18 cellular contexts compared by ENCODE assay signal in genomic region chr20:53576586-53577318, GRCh38. TPM values are rescaled to one million over a fixed set of nuclear protein-coding genes. Genes with fewer than 3 reads are reported as not detected.
DNase-seq lines count a peak whose midpoint lies in the region; ATAC-seq and TF ChIP-seq lines count a peak whose summit lies in the region.
"Had no signal": no experiment of that assay in that cellular context is flagged by ENCODE, and none has a peak within 500 bp of the region (broad histone marks: within the 10 kb centered on the region; RNA-seq: fewer than 3 reads in every experiment).

No MANE protein-coding gene starts in this region.

- H3K4me2 ChIP-seq in HCT116 (ENCODE audit: low read length), result no peak overlapping the region
- H3K4me2 ChIP-seq: hepatocyte had no signal

- no peak overlapping the region for H2AFZ ChIP-seq in HCT116 (ENCODE audit: low read depth, low read length, poor library complexity, severe bottlenecking)
- H2AFZ ChIP-seq: hepatocyte had no signal

- TF ChIP-seq POLR2A in HCT116 (IDR thresholded peaks at IDR 0.05; ENCODE audit: borderline replicate concordance, extremely low read depth, insufficient read depth, insufficient read length), result no peak

- peaks cover 100% of the 10 kb centered on the region for H3K79me2 ChIP-seq in HCT116 (ENCODE audit: insufficient read depth, low read length)

- peaks cover 17 to 25% of the 10 kb centered on the region in 2 experiments for H3K4me1 ChIP-seq in HCT116 (ENCODE audit: control insufficient read depth in 1 of 2, insufficient read depth in 2 of 2, low read length in 2 of 2)
- peaks cover 41% of the 10 kb centered on the region in 2 experiments for H3K4me1 ChIP-seq in neutrophil (ENCODE audit: control insufficient read depth in 1 of 2, insufficient read depth in 1 of 2, low read depth in 1 of 2, low read length in 1 of 2)

- ATAC-seq in HCT116, result no peak
- ATAC-seq in GM21515 (IDR thresholded peaks at IDR 0.05; ENCODE audit: unreplicated experiment), result no peak
- ATAC-seq: Right ventricle myocardium inferior had no signal

- H3K9me3 Mint-ChIP-seq in activated T-cell treated with anti-CD3 and anti-CD28 coated beads, Interleukin-2, amount 50 U/mL, for 24 hours, result no peaks in the 10 kb centered on the region
- no peaks in the 10 kb centered on the region for H3K9me3 Mint-ChIP-seq in activated T-helper 2 cell treated with anti-CD3 and anti-CD28 coated beads, Interferon-gamma antibody, Interleukin-2, Interleukin-4, amounts not matched to agents 10 μg/mL and 5 μg/mL and 100 μg/mL, durations not matched to agents 14 hours and 24 hours and 36 hours

- peaks cover 98% of the 10 kb centered on the region for H3K36me3 Mint-ChIP-seq in activated T-cell treated with anti-CD3 and anti-CD28 coated beads, Interleukin-2, amount 50 U/mL, for 24 hours (ENCODE audit: low read depth)
- peaks cover 92% of the 10 kb centered on the region for H3K36me3 Mint-ChIP-seq in activated T-helper 2 cell treated with anti-CD3 and anti-CD28 coated beads, Interferon-gamma antibody, Interleukin-2, Interleukin-4, amounts not matched to agents 10 μg/mL and 5 μg/mL and 100 μg/mL, durations not matched to agents 14 hours and 24 hours and 36 hours (ENCODE audit: low read depth)

- H3K36me3 ChIP-seq in HCT116 (ENCODE audit: control insufficient read depth in 1 of 2, insufficient read depth in 2 of 2, low read length in 2 of 2) (peaks cover 52 to 53% of the 10 kb centered on the region in 2 experiments), neutrophil (peaks cover 89% of the 10 kb centered on the region)
- H3K36me3 ChIP-seq: uterus had no signal

- H3K27me3 ChIP-seq in HCT116 (ENCODE audit: insufficient read depth, low read length), result no peaks in the 10 kb centered on the region
- H3K27me3 ChIP-seq in neutrophil, result no peaks in the 10 kb centered on the region
- H3K27me3 ChIP-seq: hepatocyte, MG63, stomach, uterus had no signal

- no peaks in the 10 kb centered on the region for H4K20me1 ChIP-seq in HCT116 (ENCODE audit: insufficient read depth)

- DNase-seq in activated T-cell treated with anti-CD3 and anti-CD28 coated beads, Interleukin-2, amount 50 U/mL, for 24 hours, result no peak
- no peak for DNase-seq in activated T-cell treated with anti-CD3 and anti-CD28 coated beads, Interleukin-2, amount 50 U/mL, for 48 hours
- DNase-seq in HCT116 (ENCODE audit: low read depth, low spot score) (no peak), globus pallidus (ENCODE audit: low spot score) (no peak)
- no peak for DNase-seq in activated T-helper 2 cell treated with anti-CD3 and anti-CD28 coated beads, Interferon-gamma antibody, Interleukin-2, Interleukin-4, amounts not matched to agents 10 μg/mL and 5 μg/mL and 100 μg/mL, durations not matched to agents 14 hours and 24 hours and 36 hours (ENCODE audit: low spot score)
- DNase-seq in activated effector memory CD4-positive, alpha-beta T cell treated with Interleukin-2 at 50 U/mL for 16 hours, result no peak
- DNase-seq: activated CD4-positive, CD25-positive, alpha-beta regulatory T cell; aorta; islet precursor cell; MG63; NCI-H187; NCI-H446; uterus had no signal

- TF ChIP-seq RAD21 in HCT116 (IDR thresholded peaks at IDR 0.05; ENCODE audit: low read depth), result no peak

- H3K9ac ChIP-seq in HCT116 (ENCODE audit: low read length), result no peak overlapping the region

- no peaks in the 10 kb centered on the region for H3K27me3 Mint-ChIP-seq in activated T-cell treated with anti-CD3 and anti-CD28 coated beads, Interleukin-2, amount 50 U/mL, for 24 hours
- no peaks in the 10 kb centered on the region for H3K27me3 Mint-ChIP-seq in activated T-helper 2 cell treated with anti-CD3 and anti-CD28 coated beads, Interferon-gamma antibody, Interleukin-2, Interleukin-4, amounts not matched to agents 10 μg/mL and 5 μg/mL and 100 μg/mL, durations not matched to agents 14 hours and 24 hours and 36 hours (ENCODE audit: low read depth)

- H3K9me2 ChIP-seq in HCT116 (ENCODE audit: insufficient read depth), result no peaks in the 10 kb centered on the region

- RAD21 ChIA-PET in HCT116 (lab: Charles Lee; ENCODE audit: low non-redundant PET in 1 of 2, low total read pairs in 2 of 2, uncharacterized antibody in 2 of 2, unreplicated experiment in 2 of 2), result no interaction called here

- TSS peak; percentile 9 for BruUV-seq in HCT116 (replicated peaks; lab: Mats Ljungman, UMichigan)

- TF ChIP-seq CTCF in HCT116 (IDR thresholded peaks at IDR 0.05 in 2 of 3, conservative IDR thresholded peaks at IDR 0.05 in 1 of 3; ENCODE audit: borderline replicate concordance in 1 of 3, insufficient read depth in 1 of 3, low read depth in 2 of 3, low read length in 2 of 3), result no peak
- TF ChIP-seq CTCF in neutrophil (IDR thresholded peaks at IDR 0.05), result no peak

- H3K9me3 ChIP-seq in HCT116 (ENCODE audit: control insufficient read depth in 1 of 2, insufficient read depth in 1 of 2, low read depth in 1 of 2, low read length in 2 of 2) (no peaks in the 10 kb centered on the region), neutrophil (no peaks in the 10 kb centered on the region)
- H3K9me3 ChIP-seq: MG63, stomach, uterus had no signal

- POLR2A ChIA-PET in HCT116 (lab: Charles Lee), result no interaction called here

- CTCF ChIA-PET in HCT116 (lab: Charles Lee), result no interaction called here

- peak overlapping the region; percentile 94 for H3K27ac Mint-ChIP-seq in activated T-cell treated with anti-CD3 and anti-CD28 coated beads, Interleukin-2, amount 50 U/mL, for 24 hours
- H3K27ac Mint-ChIP-seq in activated T-helper 2 cell treated with anti-CD3 and anti-CD28 coated beads, Interferon-gamma antibody, Interleukin-2, Interleukin-4, amounts not matched to agents 10 μg/mL and 5 μg/mL and 100 μg/mL, durations not matched to agents 14 hours and 24 hours and 36 hours, result peak overlapping the region; percentile 28

- peaks cover 94% of the 10 kb centered on the region for H3K4me1 Mint-ChIP-seq in activated T-cell treated with anti-CD3 and anti-CD28 coated beads, Interleukin-2, amount 50 U/mL, for 24 hours (ENCODE audit: low read depth)
- H3K4me1 Mint-ChIP-seq in activated T-helper 2 cell treated with anti-CD3 and anti-CD28 coated beads, Interferon-gamma antibody, Interleukin-2, Interleukin-4, amounts not matched to agents 10 μg/mL and 5 μg/mL and 100 μg/mL, durations not matched to agents 14 hours and 24 hours and 36 hours (ENCODE audit: low read depth), result peaks cover 71% of the 10 kb centered on the region

- H3K4me3 ChIP-seq in HCT116 (replicated peaks in 1 of 2; ENCODE audit: low read depth in 1 of 2, low read length in 2 of 2) (no peak overlapping the region), neutrophil (ENCODE audit: low read depth in 1 of 2, low read length in 1 of 2) (no peak overlapping the region)
- H3K4me3 ChIP-seq: hepatocyte, MG63, stomach, uterus had no signal

- H3K27ac ChIP-seq in HCT116 (ENCODE audit: low read depth, low read length) (no peak overlapping the region), neutrophil (peak overlapping the region; percentile 88)
- H3K27ac ChIP-seq: hepatocyte, uterus had no signal

- intact Hi-C loops in HCT116 (cut with micrococcal nuclease), result loop anchor here (5.0 kb wide), 1 partner anchor 621 kb away; no protein-coding TSS in a partner anchor
- intact Hi-C loops in activated T-helper 2 cell treated with anti-CD3 and anti-CD28 coated beads, Interferon-gamma antibody, Interleukin-2, Interleukin-4, amounts not matched to agents 10 μg/mL and 5 μg/mL and 100 μg/mL, durations not matched to agents 14 hours and 24 hours and 36 hours (cut with micrococcal nuclease), result loop anchor here (5.0 kb wide), 1 partner anchor 486 kb away; no protein-coding TSS in a partner anchor

- H3K4me3 Mint-ChIP-seq in activated T-cell treated with anti-CD3 and anti-CD28 coated beads, Interleukin-2, amount 50 U/mL, for 24 hours, result no peak overlapping the region
- no peak overlapping the region for H3K4me3 Mint-ChIP-seq in activated T-helper 2 cell treated with anti-CD3 and anti-CD28 coated beads, Interferon-gamma antibody, Interleukin-2, Interleukin-4, amounts not matched to agents 10 μg/mL and 5 μg/mL and 100 μg/mL, durations not matched to agents 14 hours and 24 hours and 36 hours (ENCODE audit: low read depth)

TF ChIP-seq in HCT116, 20 proteins besides CTCF, POLR2A, EP300 and RAD21:
- TF ChIP-seq YY1 (IDR thresholded peaks at IDR 0.05; ENCODE audit: extremely low read depth, insufficient replicate concordance, low read depth, low read length), result no peak

RNA-seq across cellular contexts. Expression of gene ZNF217, which starts 16.9 kb away (rescaled TPM):
- 33.8 TPM for total RNA-seq in HCT116 (2021; ENCODE audit: unreplicated experiment)
- 14.3 and 15.7 TPM in 2 replicates for polyA plus RNA-seq in HCT116 (2012)
- total RNA-seq in activated T-helper 2 cell treated with anti-CD3 and anti-CD28 coated beads, Interferon-gamma antibody, Interleukin-2, Interleukin-4, amounts not matched to agents 10 μg/mL and 5 μg/mL and 100 μg/mL, durations not matched to agents 14 hours and 24 hours and 36 hours, result 55.4 and 60.6 TPM in 2 replicates
